ENCODE assay signal across 24 cellular contexts in the genomic region with DNA sequence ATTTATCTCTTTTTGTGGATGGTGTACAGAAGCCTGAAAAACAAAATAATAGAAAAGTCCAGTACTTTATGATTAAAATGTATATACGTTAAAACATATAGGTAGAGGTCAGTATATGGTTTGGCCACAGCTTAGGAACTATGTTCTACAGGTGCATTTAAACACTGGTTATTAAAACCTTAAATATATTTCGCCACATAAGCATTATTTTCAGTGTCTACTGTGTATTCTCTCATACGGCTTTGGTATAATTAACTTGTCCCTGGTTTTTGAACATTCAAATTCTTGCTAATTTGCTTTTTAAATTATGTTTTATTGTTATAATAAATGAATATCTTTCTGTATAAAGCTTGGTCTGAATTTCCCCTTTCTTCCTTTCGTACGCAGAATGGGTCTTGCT.
"Had no signal": no experiment of that assay in that cellular context is flagged by ENCODE, and none has a peak within 500 bp of the region (broad histone marks: within the 10 kb centered on the region; RNA-seq: fewer than 3 reads in every experiment).

No MANE protein-coding gene starts in this region.

- DNase-seq: activated CD4-positive, alpha-beta memory T cell treated with anti-CD3 and anti-CD28 coated beads for 36 hours; activated CD4-positive, alpha-beta T cell treated with anti-CD3 and anti-CD28 coated beads for 48 hours; activated CD4-positive, CD25-positive, alpha-beta regulatory T cell treated with anti-CD3 and anti-CD28 coated beads, Interleukin-2, amount 50 U/mL, for 72 hours; activated gamma-delta T cell; activated naive CD4-positive, alpha-beta T cell treated with anti-CD3 and anti-CD28 coated beads for 36 hours; activated T-cell treated with anti-CD3 and anti-CD28 coated beads for 4 hours; activated T-cell treated with anti-CD3 and anti-CD28 coated beads, Interleukin-2, amount 50 U/mL, for 48 hours; amygdala; central memory CD4-positive, alpha-beta T cell; Kasumi-1; NCI-H1048; NCI-H1417; NCI-H1694; NCI-H2029; NCI-H2107; NCI-H345; NCI-H510A; NCI-H526 treated with DMSO at 0.1 percent for 48 hours; NK-92 treated with Interleukin-12 subunit alpha and Interleukin-12 subunit beta, amount 100 ng/mL, for 24 hours; SHP77 treated with DMSO at 0.1 percent for 48 hours had no signal

- FAIRE-seq: bronchial epithelial cell had no signal

- H3K27ac Mint-ChIP-seq: activated naive CD8-positive, alpha-beta T cell; T-helper 1 cell treated with Interleukin-12 subunit alpha and Interleukin-12 subunit beta and Interleukin-4 antibody, amounts not matched to agents 30 μg/mL and 1 μg/mL, for 36 hours had no signal

- H3K27me3 Mint-ChIP-seq: activated CD4-positive, alpha-beta memory T cell treated with anti-CD3 and anti-CD28 coated beads for 36 hours; activated naive CD8-positive, alpha-beta T cell; activated T-helper 17 cell treated with anti-CD3 and anti-CD28 coated beads, Interleukin-2, amount 50 U/mL, for 72 hours had no signal

- H3K4me3 Mint-ChIP-seq: activated CD4-positive, alpha-beta memory T cell treated with anti-CD3 and anti-CD28 coated beads for 36 hours; activated naive CD4-positive, alpha-beta T cell treated with anti-CD3 and anti-CD28 coated beads for 36 hours; activated naive CD8-positive, alpha-beta T cell; activated T-helper 17 cell treated with anti-CD3 and anti-CD28 coated beads, Interleukin-2, amount 50 U/mL, for 72 hours; T-helper 1 cell treated with Interleukin-12 subunit alpha and Interleukin-12 subunit beta and Interleukin-4 antibody, amounts not matched to agents 30 μg/mL and 1 μg/mL, for 36 hours had no signal
